Comparison of ENCODE assay signal across 20 cellular contexts in the genomic region with DNA sequence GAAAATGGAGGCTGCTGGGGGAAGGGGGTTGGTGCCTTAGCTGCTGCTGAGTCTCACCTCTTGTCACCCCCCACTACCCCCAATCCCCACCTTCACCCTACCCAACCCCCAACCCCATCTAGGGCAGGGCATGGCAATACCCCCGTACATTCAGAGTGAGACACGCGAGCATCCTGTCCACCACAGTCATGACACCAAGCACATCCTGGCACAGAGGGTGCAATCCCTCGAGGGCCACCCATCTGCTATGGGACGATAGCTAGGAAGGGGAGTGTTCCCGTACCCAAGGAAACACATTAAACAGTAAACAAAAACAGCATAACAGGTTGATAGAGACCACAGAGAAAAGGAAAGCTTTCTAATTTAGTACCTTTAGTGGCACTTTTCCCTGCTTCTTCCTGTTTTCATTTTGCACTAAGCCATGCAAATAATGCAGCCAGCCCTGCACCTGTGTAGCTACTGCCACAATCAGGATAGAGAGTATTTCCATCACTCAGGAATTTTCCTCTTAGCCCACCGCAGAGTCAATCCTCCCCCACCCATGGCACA. TPM values are rescaled to one million over a fixed set of nuclear protein-coding genes. Genes with fewer than 3 reads are reported as not detected.
DNase-seq lines count a peak whose midpoint lies in the region; ATAC-seq and TF ChIP-seq lines count a peak whose summit lies in the region.
"Had no signal": no experiment of that assay in that cellular context is flagged by ENCODE, and none has a peak within 500 bp of the region (broad histone marks: within the 10 kb centered on the region; RNA-seq: fewer than 3 reads in every experiment).

No MANE protein-coding gene starts in this region.

- H3K4me1 Mint-ChIP-seq in activated CD4-positive, alpha-beta T cell treated with anti-CD3 and anti-CD28 coated beads, Interleukin-2, amount 10 ng/mL, durations not matched to agents 7 days and 5 days, result peaks cover 44% of the 10 kb centered on the region
- H3K4me1 Mint-ChIP-seq in central memory CD8-positive, alpha-beta T cell, result peaks cover 20% of the 10 kb centered on the region
- H3K4me1 Mint-ChIP-seq in osteocyte (ENCODE audit: unreplicated experiment), result peaks cover 6% of the 10 kb centered on the region

- H3K4me3 Mint-ChIP-seq in activated CD4-positive, alpha-beta T cell treated with anti-CD3 and anti-CD28 coated beads, Interleukin-2, amount 10 ng/mL, durations not matched to agents 7 days and 5 days, result no peak overlapping the region
- H3K4me3 Mint-ChIP-seq in central memory CD8-positive, alpha-beta T cell, result no peak overlapping the region
- no peak overlapping the region for H3K4me3 Mint-ChIP-seq in osteocyte (ENCODE audit: unreplicated experiment)

- no peak for TF ChIP-seq CTCF in osteocyte (IDR thresholded peaks at IDR 0.05)

- POLR2A ChIA-PET in activated CD4-positive, alpha-beta T cell treated with anti-CD3 and anti-CD28 coated beads, Interleukin-2, amount 10 ng/mL, durations not matched to agents 7 days and 5 days (lab: Charles Lee), result no interaction called here

- CTCF ChIA-PET in activated CD4-positive, alpha-beta T cell treated with anti-CD3 and anti-CD28 coated beads, Interleukin-2, amount 10 ng/mL, durations not matched to agents 7 days and 5 days (lab: Charles Lee), result interaction anchor here (1.5 kb wide), 1 partner anchor 9 kb away, joined by 3 read pairs; no protein-coding TSS in a partner anchor

- no peak overlapping the region for H3K27ac Mint-ChIP-seq in activated CD4-positive, alpha-beta T cell treated with anti-CD3 and anti-CD28 coated beads, Interleukin-2, amount 10 ng/mL, durations not matched to agents 7 days and 5 days
- peak overlapping the region; percentile 56 for H3K27ac Mint-ChIP-seq in central memory CD8-positive, alpha-beta T cell (ENCODE audit: low read depth)
- H3K27ac Mint-ChIP-seq in osteocyte (ENCODE audit: unreplicated experiment), result no peak overlapping the region

- peak; percentile 17 for DNase-seq in activated CD4-positive, alpha-beta T cell treated with anti-CD3 and anti-CD28 coated beads, Interleukin-2, amount 10 ng/mL, durations not matched to agents 7 days and 5 days
- DNase-seq in activated CD4-positive, alpha-beta T cell treated with anti-CD3 and anti-CD28 coated beads, Interleukin-2, amount 50 U/mL, for 48 hours, result no peak
- no peak for DNase-seq in central memory CD8-positive, alpha-beta T cell (ENCODE audit: low spot score in 2 of 2)
- DNase-seq in osteocyte (ENCODE audit: extremely low spot score, unreplicated experiment) (peak; percentile 54), NCI-H510A (lab: John Stamatoyannopoulos, UW) (no peak), NCI-H1105 treated with DMSO at 0.1 percent for 48 hours (lab: John Stamatoyannopoulos, UW) (no peak), UCSD-AML1 (lab: John Stamatoyannopoulos, UW; ENCODE audit: unreplicated experiment) (no peak)
- DNase-seq: activated T-cell treated with anti-CD3 and anti-CD28 coated beads for 4 hours; HCEC 1CT; hypothalamus; kidney; midbrain; NCI-H1105; NCI-H748 treated with DMSO at 0.1 percent for 48 hours; PC-9; stimulated activated CD4-positive, alpha-beta T cell treated with anti-CD3 and anti-CD28 coated beads, Interleukin-12 subunit alpha, Interleukin-12 subunit beta, amount 100 ng/mL, for 4 hours; tibial artery had no signal

- peak; percentile 31 for ATAC-seq in HG03280 (IDR thresholded peaks at IDR 0.05; ENCODE audit: unreplicated experiment)
- no peak for ATAC-seq in central memory CD8-positive, alpha-beta T cell (replicated peaks; ENCODE audit: extremely low read depth, poor library complexity, severe bottlenecking)
- ATAC-seq: activated naive CD4-positive, alpha-beta T cell treated with anti-CD3 and anti-CD28 coated beads, Interleukin-2, amount 50 U/mL, for 72 hours had no signal

- no peaks in the 10 kb centered on the region for H3K9me3 Mint-ChIP-seq in activated CD4-positive, alpha-beta T cell treated with anti-CD3 and anti-CD28 coated beads, Interleukin-2, amount 10 ng/mL, durations not matched to agents 7 days and 5 days
- H3K9me3 Mint-ChIP-seq in central memory CD8-positive, alpha-beta T cell, result no peaks in the 10 kb centered on the region
- no peaks in the 10 kb centered on the region for H3K9me3 Mint-ChIP-seq in osteocyte (ENCODE audit: unreplicated experiment)
- H3K9me3 Mint-ChIP-seq: activated naive CD4-positive, alpha-beta T cell treated with anti-CD3 and anti-CD28 coated beads, Interleukin-2, amount 50 U/mL, for 72 hours had no signal

- H3K27me3 Mint-ChIP-seq in activated CD4-positive, alpha-beta T cell treated with anti-CD3 and anti-CD28 coated beads, Interleukin-2, amount 10 ng/mL, durations not matched to agents 7 days and 5 days, result no peaks in the 10 kb centered on the region
- H3K27me3 Mint-ChIP-seq in central memory CD8-positive, alpha-beta T cell, result no peaks in the 10 kb centered on the region
- peaks cover 11% of the 10 kb centered on the region for H3K27me3 Mint-ChIP-seq in osteocyte (ENCODE audit: unreplicated experiment)

- peaks cover 3% of the 10 kb centered on the region for H3K36me3 Mint-ChIP-seq in activated CD4-positive, alpha-beta T cell treated with anti-CD3 and anti-CD28 coated beads, Interleukin-2, amount 10 ng/mL, durations not matched to agents 7 days and 5 days (ENCODE audit: low read depth)
- peaks cover 8% of the 10 kb centered on the region for H3K36me3 Mint-ChIP-seq in central memory CD8-positive, alpha-beta T cell (ENCODE audit: insufficient read depth)
- H3K36me3 Mint-ChIP-seq in osteocyte (ENCODE audit: unreplicated experiment), result no peaks in the 10 kb centered on the region
- H3K36me3 Mint-ChIP-seq: activated naive CD4-positive, alpha-beta T cell treated with anti-CD3 and anti-CD28 coated beads, Interleukin-2, amount 50 U/mL, for 72 hours had no signal

RNA-seq across cellular contexts. Expression of gene SMKR1, which starts 2.3 kb away (rescaled TPM):
- total RNA-seq in activated CD4-positive, alpha-beta T cell treated with anti-CD3 and anti-CD28 coated beads, Interleukin-2, amount 10 ng/mL, durations not matched to agents 7 days and 5 days, result 1 to 10 TPM; 1.7 to 2.2 TPM
- total RNA-seq in osteocyte, result not detected in 2 replicates
- total RNA-seq: fibroblast of villous mesenchyme had no signal

Comparison
In these comparisons a context has a peak if more than half of its experiments do, and no peak if none do; other contexts are left out.
1. DNase-seq: peak in activated CD4-positive, alpha-beta T cell treated with anti-CD3 and anti-CD28 coated beads, Interleukin-2, amount 10 ng/mL, durations not matched to agents 7 days and 5 days (single experiment) and osteocyte (single experiment); none in activated CD4-positive, alpha-beta T cell treated with anti-CD3 and anti-CD28 coated beads, Interleukin-2, amount 50 U/mL, for 48 hours (0 of 2), central memory CD8-positive, alpha-beta T cell (0 of 2), NCI-H510A (single experiment), NCI-H1105 treated with DMSO at 0.1 percent for 48 hours (single experiment) and UCSD-AML1 (single experiment).